In genomic region chr5:208449-209114, GRCh38 we compare ENCODE assay signal across 18 cellular contexts. TPM values are rescaled to one million over a fixed set of nuclear protein-coding genes. Genes with fewer than 3 reads are reported as not detected.
DNase-seq lines count a peak whose midpoint lies in the region; ATAC-seq and TF ChIP-seq lines count a peak whose summit lies in the region.
"Had no signal": no experiment of that assay in that cellular context is flagged by ENCODE, and none has a peak within 500 bp of the region (broad histone marks: within the 10 kb centered on the region; RNA-seq: fewer than 3 reads in every experiment).

No MANE protein-coding gene starts in this region.

- no peak overlapping the region for H3K27ac ChIP-seq in right cardiac atrium (ENCODE audit: low read length)
- no peak overlapping the region for H3K27ac ChIP-seq in upper lobe of right lung

- peak overlapping the region; percentile 9 for H3K4me2 ChIP-seq in Loucy (ENCODE audit: low read depth, low read length, poor library complexity, severe bottlenecking)

- no peaks in the 10 kb centered on the region for H3K9me2 ChIP-seq in Loucy (replicated peaks; ENCODE audit: low read depth, low read length)

- H3K4me1 Mint-ChIP-seq in nephron = peaks cover 33% of the 10 kb centered on the region
- H3K4me1 Mint-ChIP-seq in osteocyte (ENCODE audit: unreplicated experiment) = peaks cover 12% of the 10 kb centered on the region

- DNase-seq in right cardiac atrium (no peak), Right ventricle myocardium superior (no peak), upper lobe of right lung (peak; percentile 57), osteocyte (ENCODE audit: extremely low spot score, unreplicated experiment) (no peak)
- DNase-seq: AML-193, DMS79, HCEC 1CT, NCI-H1436, NCI-H2081, NCI-H510A, NCI-H774 had no signal

- H3K36me3 ChIP-seq in Loucy (ENCODE audit: insufficient read depth, low read length) = peaks cover 30% of the 10 kb centered on the region; the same call in 1 of the 2 replicates
- peaks cover 28% of the 10 kb centered on the region for H3K36me3 ChIP-seq in upper lobe of right lung

- no peaks in the 10 kb centered on the region for H3F3A ChIP-seq in Loucy (ENCODE audit: low read depth)

- H3K36me3 Mint-ChIP-seq in nephron (ENCODE audit: low read depth) (peaks cover 24% of the 10 kb centered on the region), osteocyte (ENCODE audit: unreplicated experiment) (peaks cover 29% of the 10 kb centered on the region)

- H3K27ac Mint-ChIP-seq in nephron = peak overlapping the region; percentile 3 to 50 (median 20)
- no peak overlapping the region for H3K27ac Mint-ChIP-seq in osteocyte (ENCODE audit: unreplicated experiment)

- H2AFZ ChIP-seq in Loucy (ENCODE audit: low read length) = no peak overlapping the region

- TF ChIP-seq CTCF in Loucy (conservative IDR thresholded peaks at IDR 0.05; ENCODE audit: low read length) (no peak), nephron (IDR thresholded peaks at IDR 0.05; ENCODE audit: unreplicated experiment in 3 of 3) (no peak), upper lobe of right lung (IDR thresholded peaks at IDR 0.05) (no peak), osteocyte (IDR thresholded peaks at IDR 0.05) (no peak)

- H3K9me3 ChIP-seq in right cardiac atrium (ENCODE audit: control insufficient read depth, low read length) = no peaks in the 10 kb centered on the region
- no peaks in the 10 kb centered on the region for H3K9me3 ChIP-seq in Loucy (ENCODE audit: insufficient read depth, low read depth, low read length)
- no peaks in the 10 kb centered on the region for H3K9me3 ChIP-seq in upper lobe of right lung

- 84% methylated on average over 15 of the region's 15 CpGs for WGBS in right cardiac atrium

- peaks cover 22% of the 10 kb centered on the region for H4K20me1 ChIP-seq in Loucy (ENCODE audit: insufficient read depth, low read length, poor library complexity, severe bottlenecking)

- H3K4me3 ChIP-seq in right cardiac atrium (ENCODE audit: low read length) = no peak overlapping the region
- H3K4me3 ChIP-seq in Loucy (ENCODE audit: low read length, poor library complexity, severe bottlenecking) = no peak overlapping the region
- no peak overlapping the region for H3K4me3 ChIP-seq in upper lobe of right lung
- H3K4me3 ChIP-seq: K562 had no signal

- H3K79me2 ChIP-seq in Loucy (ENCODE audit: insufficient read depth, low read length) = peaks cover 44% of the 10 kb centered on the region

- ATAC-seq in right cardiac atrium (peak; percentile 32 to 51), Right ventricle myocardium superior (ENCODE audit: poor library complexity) (no peak), upper lobe of right lung (no peak), GM21576 (IDR thresholded peaks at IDR 0.05; ENCODE audit: unreplicated experiment) (no peak), GM21423 (IDR thresholded peaks at IDR 0.05; ENCODE audit: unreplicated experiment) (no peak)

- H3K9me3 Mint-ChIP-seq in nephron (no peaks in the 10 kb centered on the region), osteocyte (ENCODE audit: unreplicated experiment) (no peaks in the 10 kb centered on the region)
- H3K9me3 Mint-ChIP-seq: CD8-positive, alpha-beta memory T cell had no signal

- peak overlapping the region in 1 of 3 experiments; percentile 14 for H3K4me3 Mint-ChIP-seq in nephron
- H3K4me3 Mint-ChIP-seq in osteocyte (ENCODE audit: unreplicated experiment) = no peak overlapping the region
- H3K4me3 Mint-ChIP-seq: CD8-positive, alpha-beta memory T cell had no signal

- H3K27me3 ChIP-seq in right cardiac atrium (ENCODE audit: control insufficient read depth, insufficient read depth) (no peaks in the 10 kb centered on the region), Loucy (ENCODE audit: insufficient read depth, low read length, poor library complexity, severe bottlenecking) (no peaks in the 10 kb centered on the region), upper lobe of right lung (no peaks in the 10 kb centered on the region)

- H3K4me1 ChIP-seq in right cardiac atrium (ENCODE audit: control insufficient read depth, insufficient read depth, low read length) (peaks cover 9% of the 10 kb centered on the region), Loucy (ENCODE audit: insufficient read depth, low read length, poor library complexity, severe bottlenecking) (peaks cover 28% of the 10 kb centered on the region), upper lobe of right lung (no peaks in the 10 kb centered on the region)

- no peaks in the 10 kb centered on the region for H3K27me3 Mint-ChIP-seq in nephron (ENCODE audit: low read depth)
- no peaks in the 10 kb centered on the region for H3K27me3 Mint-ChIP-seq in osteocyte (ENCODE audit: unreplicated experiment)
- H3K27me3 Mint-ChIP-seq: CD8-positive, alpha-beta memory T cell had no signal

- intact Hi-C loops in right cardiac atrium (cut with DNase I) (no loop called here), Right ventricle myocardium superior (cut with DNase I) (no loop called here), upper lobe of right lung (cut with DNase I) (no loop called here)

- no peak overlapping the region for H3K9ac ChIP-seq in Loucy (ENCODE audit: low read depth, low read length, poor library complexity, severe bottlenecking)

RNA-seq across cellular contexts. Expression of gene CCDC127, which starts 9.4 kb away (rescaled TPM):
- total RNA-seq in right cardiac atrium (1 to 10 TPM; 8.1 to 9.8 (median 8.6) TPM), Right ventricle myocardium superior (8.1 TPM), upper lobe of right lung (5.5 TPM), osteocyte (9.9 and 11.1 TPM in 2 replicates)
- polyA plus RNA-seq in right cardiac atrium = 6.1 TPM

RNA-seq across cellular contexts. Expression of gene SDHA, which starts 9.5 kb away (rescaled TPM):
- 100 to 1,000 TPM; 370 to 452 (median 422) TPM for total RNA-seq in right cardiac atrium
- 605 TPM for polyA plus RNA-seq in right cardiac atrium
- 837 TPM for total RNA-seq in Right ventricle myocardium superior
- total RNA-seq in upper lobe of right lung = 94.0 TPM
- total RNA-seq in osteocyte = 130 and 136 TPM in 2 replicates

RNA-seq across cellular contexts. Expression of gene LRRC14B, which starts 17.3 kb away (rescaled TPM):
- total RNA-seq in right cardiac atrium (10 to 100 TPM in 3 of 4 donors, 1 to 10 TPM in 1; 6.3 to 51.1 (median 30.8) TPM), Right ventricle myocardium superior (103 TPM), upper lobe of right lung (not detected), osteocyte (not detected in 2 replicates)
- 47.6 TPM for polyA plus RNA-seq in right cardiac atrium
- total RNA-seq: CD8-positive, alpha-beta memory T cell; K562; SK-MEL-5 had no signal
- polyA plus RNA-seq: CD8-positive, alpha-beta memory T cell; K562 had no signal

Comparison
In these comparisons a context has a peak if more than half of its experiments do, and no peak if none do; other contexts are left out.
1. ATAC-seq: peak in right cardiac atrium (2 of 2); none in Right ventricle myocardium superior (single experiment), upper lobe of right lung (single experiment), GM21576 (single experiment) and GM21423 (single experiment).